Comparison of ENCODE assay signal across 2 cellular contexts in genomic region chr2:27058210-27058609, GRCh38.
TF ChIP-seq lines count a peak whose summit lies in the region.

No MANE protein-coding gene starts in this region.

TF ChIP-seq in GM12891, 5 proteins besides CTCF, POLR2A, EP300 and RAD21:
- TF ChIP-seq PAX5 (IDR thresholded peaks at IDR 0.05; ENCODE audit: insufficient read depth, low read length, severe bottlenecking) (no peak), SPI1 (IDR thresholded peaks at IDR 0.05; ENCODE audit: low read depth, low read length) (no peak)

TF ChIP-seq in K562, 482 proteins besides CTCF, POLR2A, EP300 and RAD21:
- TF ChIP-seq ETV6 (IDR thresholded peaks at IDR 0.05; ENCODE audit: borderline replicate concordance in 1 of 2, low read depth in 2 of 2, low read length in 1 of 2), result no peak
- TF ChIP-seq ETV6 (CRISPR knock-in tag; IDR thresholded peaks at IDR 0.05; ENCODE audit: borderline replicate concordance), result no peak
- peak; percentile 25; the same call in 1 of the 2 replicates for TF ChIP-seq POLR2G (IDR thresholded peaks at IDR 0.05; ENCODE audit: low read depth, low read length)
- TF ChIP-seq TBL1XR1 (IDR thresholded peaks at IDR 0.05; ENCODE audit: low read length in 2 of 2), result no peak
